9 cellular contexts compared by ENCODE assay signal in the genomic region with DNA sequence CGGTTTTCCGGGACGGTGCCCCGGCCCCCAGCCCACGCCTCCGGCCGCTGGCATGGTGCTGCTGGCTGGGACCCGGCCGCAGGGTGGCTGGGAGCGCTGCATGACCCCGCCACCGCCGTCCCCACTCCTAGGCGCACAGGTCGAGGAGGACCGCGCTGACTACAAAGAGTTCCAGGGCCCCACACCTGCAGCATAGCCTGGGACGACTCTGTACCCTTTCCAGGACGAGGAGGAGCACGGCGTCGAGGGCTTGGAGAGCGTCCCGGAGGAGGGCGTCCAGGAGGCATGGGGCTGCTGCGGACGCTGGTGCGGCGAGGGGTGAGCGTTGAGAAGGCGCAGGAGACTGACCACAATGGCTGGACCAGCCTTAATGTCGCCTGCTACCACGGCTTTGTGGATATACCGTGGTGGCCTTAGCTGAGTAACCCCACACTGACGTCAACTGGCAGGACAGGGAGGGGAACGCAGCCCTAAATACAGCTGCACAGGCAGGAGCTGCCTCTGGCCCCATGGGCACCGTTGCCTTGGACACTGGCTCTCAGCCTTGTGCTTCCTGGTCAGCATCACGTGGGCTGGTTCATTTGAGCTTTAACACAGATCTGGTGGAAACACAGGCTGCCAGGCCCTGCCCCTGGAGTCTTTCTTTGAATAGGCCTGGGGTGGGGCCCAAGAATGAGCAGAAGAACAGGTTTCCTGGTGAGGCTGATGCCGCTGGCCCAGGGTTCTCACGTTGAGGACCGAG. TPM values are rescaled to one million over a fixed set of nuclear protein-coding genes. Genes with fewer than 3 reads are reported as not detected.
A peak's percentile ranks its signal among the peaks of the same experiment; 100 is the strongest.
DNase-seq lines count a peak whose midpoint lies in the region; ATAC-seq and TF ChIP-seq lines count a peak whose summit lies in the region.
"Had no signal": no experiment of that assay in that cellular context is flagged by ENCODE, and none has a peak within 500 bp of the region (broad histone marks: within the 10 kb centered on the region; RNA-seq: fewer than 3 reads in every experiment).

No MANE protein-coding gene starts in this region.

- peaks cover 26% of the 10 kb centered on the region for H3K36me3 Mint-ChIP-seq in activated CD4-positive, alpha-beta T cell treated with anti-CD3 and anti-CD28 coated beads, Interleukin-2, amount 10 ng/mL, durations not matched to agents 24 days and 14 days (ENCODE audit: low read depth)
- H3K36me3 Mint-ChIP-seq in activated B cell treated with CpG ODN at 0.5 μM for 24 hours (ENCODE audit: low read depth), result peaks cover 9% of the 10 kb centered on the region

- H3K4me1 ChIP-seq in right cardiac atrium (ENCODE audit: control insufficient read depth, insufficient read depth, low read length), result no peaks in the 10 kb centered on the region

- no peak overlapping the region for H3K4me3 ChIP-seq in right cardiac atrium (ENCODE audit: low read length)

- intact Hi-C loops in activated CD4-positive, alpha-beta T cell treated with anti-CD3 and anti-CD28 coated beads, Interleukin-2, amount 10 ng/mL, durations not matched to agents 24 days and 14 days (cut with micrococcal nuclease), result no loop called here
- intact Hi-C loops in activated B cell treated with CpG ODN at 0.5 μM for 24 hours (cut with micrococcal nuclease), result loop anchor here (5.0 kb wide), 1 partner anchor 123 kb away; the partner anchor contains the start of gene FAHD2A
- intact Hi-C loops in right cardiac atrium (cut with DNase I), result no loop called here

- ATAC-seq in activated B cell treated with CpG ODN at 0.5 μM for 24 hours (ENCODE audit: low read depth), result no peak
- ATAC-seq in right cardiac atrium, result no peak
- ATAC-seq in GM21390 (IDR thresholded peaks at IDR 0.05; ENCODE audit: unreplicated experiment), result no peak
- ATAC-seq in GM19397 (IDR thresholded peaks at IDR 0.05; ENCODE audit: unreplicated experiment), result no peak

- peaks cover 23% of the 10 kb centered on the region for H3K4me1 Mint-ChIP-seq in activated CD4-positive, alpha-beta T cell treated with anti-CD3 and anti-CD28 coated beads, Interleukin-2, amount 10 ng/mL, durations not matched to agents 24 days and 14 days
- peaks cover 20% of the 10 kb centered on the region for H3K4me1 Mint-ChIP-seq in activated B cell treated with CpG ODN at 0.5 μM for 24 hours

- H3K27me3 ChIP-seq in right cardiac atrium (ENCODE audit: control insufficient read depth, insufficient read depth), result no peaks in the 10 kb centered on the region

- no peaks in the 10 kb centered on the region for H3K9me3 ChIP-seq in right cardiac atrium (ENCODE audit: control insufficient read depth, low read length)

- H3K9me3 Mint-ChIP-seq in activated CD4-positive, alpha-beta T cell treated with anti-CD3 and anti-CD28 coated beads, Interleukin-2, amount 10 ng/mL, durations not matched to agents 24 days and 14 days, result no peaks in the 10 kb centered on the region
- H3K9me3 Mint-ChIP-seq in activated B cell treated with CpG ODN at 0.5 μM for 24 hours, result no peaks in the 10 kb centered on the region

- POLR2A ChIA-PET in activated B cell treated with CpG ODN at 0.5 μM for 24 hours (lab: Charles Lee), result no interaction called here

- no peak for DNase-seq in activated CD4-positive, alpha-beta T cell treated with anti-CD3 and anti-CD28 coated beads, Interleukin-2, amount 10 ng/mL, durations not matched to agents 24 days and 14 days
- no peak for DNase-seq in activated CD4-positive, alpha-beta T cell treated with anti-CD3 and anti-CD28 coated beads for 48 hours
- DNase-seq in activated B cell treated with CpG ODN at 0.5 μM for 24 hours (no peak), right cardiac atrium (peak; percentile 41 to 71 (median 61)), substantia nigra (lab: John Stamatoyannopoulos, UW) (peak in 32 of 49 donors; percentile 4 to 62 (median 38)), NCI-H2171 treated with DMSO at 0.1 percent for 48 hours (lab: John Stamatoyannopoulos, UW) (no peak)

- CTCF ChIA-PET in activated B cell treated with CpG ODN at 0.5 μM for 24 hours (lab: Charles Lee), result no interaction called here

- H3K4me3 Mint-ChIP-seq in activated CD4-positive, alpha-beta T cell treated with anti-CD3 and anti-CD28 coated beads, Interleukin-2, amount 10 ng/mL, durations not matched to agents 24 days and 14 days, result peak overlapping the region; percentile 96
- H3K4me3 Mint-ChIP-seq in activated B cell treated with CpG ODN at 0.5 μM for 24 hours, result peak overlapping the region; percentile 91

- peak overlapping the region; percentile 93 for H3K27ac Mint-ChIP-seq in activated CD4-positive, alpha-beta T cell treated with anti-CD3 and anti-CD28 coated beads, Interleukin-2, amount 10 ng/mL, durations not matched to agents 24 days and 14 days
- H3K27ac Mint-ChIP-seq in activated B cell treated with CpG ODN at 0.5 μM for 24 hours, result peak overlapping the region; percentile 30

- WGBS in right cardiac atrium, result 72% methylated on average over 41 of the region's 41 CpGs

- H3K27ac ChIP-seq in right cardiac atrium (ENCODE audit: low read length), result no peak overlapping the region
- no peak overlapping the region for H3K27ac ChIP-seq in substantia nigra (ENCODE audit: low read depth, low read length, poor library complexity, severe bottlenecking)

- TF ChIP-seq CTCF in activated B cell treated with CpG ODN at 0.5 μM for 24 hours (IDR thresholded peaks at IDR 0.05), result no peak

- peaks cover 3% of the 10 kb centered on the region for H3K27me3 Mint-ChIP-seq in activated CD4-positive, alpha-beta T cell treated with anti-CD3 and anti-CD28 coated beads, Interleukin-2, amount 10 ng/mL, durations not matched to agents 24 days and 14 days
- H3K27me3 Mint-ChIP-seq in activated B cell treated with CpG ODN at 0.5 μM for 24 hours, result no peaks in the 10 kb centered on the region

RNA-seq across cellular contexts. Expression of gene TRIM43B, which starts 40.9 kb away (rescaled TPM):
- not detected in 2 replicates for total RNA-seq in activated CD4-positive, alpha-beta T cell treated with anti-CD3 and anti-CD28 coated beads, Interleukin-2, amount 10 ng/mL, durations not matched to agents 24 days and 14 days
- not detected in 2 replicates for total RNA-seq in activated B cell treated with CpG ODN at 0.5 μM for 24 hours
- not detected for total RNA-seq in right cardiac atrium
- polyA plus RNA-seq in right cardiac atrium, result not detected
- total RNA-seq: dermis microvascular lymphatic vessel endothelial cell had no signal

Comparison
In these comparisons a context has a peak if more than half of its experiments do, and no peak if none do; other contexts are left out.
1. DNase-seq: peak in right cardiac atrium (3 of 3) and substantia nigra (32 of 49); none in activated CD4-positive, alpha-beta T cell treated with anti-CD3 and anti-CD28 coated beads, Interleukin-2, amount 10 ng/mL, durations not matched to agents 24 days and 14 days (single experiment), activated CD4-positive, alpha-beta T cell treated with anti-CD3 and anti-CD28 coated beads for 48 hours (single experiment), activated B cell treated with CpG ODN at 0.5 μM for 24 hours (single experiment) and NCI-H2171 treated with DMSO at 0.1 percent for 48 hours (single experiment).